Comparison of ENCODE assay signal across 1 cellular context in the genomic region with DNA sequence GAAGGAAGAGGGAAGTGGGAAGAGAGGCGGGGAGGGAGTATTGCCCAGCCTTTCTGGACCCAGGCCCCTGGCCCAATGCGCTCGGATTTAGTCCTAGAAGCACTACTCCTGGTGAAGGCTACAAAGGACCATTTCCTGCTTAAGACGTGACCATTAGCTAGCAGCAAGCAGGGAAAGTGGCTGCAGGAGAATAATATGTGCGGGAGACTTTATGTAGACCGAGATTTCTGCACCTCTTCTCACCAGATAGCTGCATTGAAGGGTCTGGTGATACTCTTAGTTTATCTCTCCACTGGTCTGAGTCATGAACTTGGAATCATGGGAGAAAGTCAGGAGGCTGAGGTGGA.
TF ChIP-seq lines count a peak whose summit lies in the region.

No MANE protein-coding gene starts in this region.

TF ChIP-seq in GM23338, 12 proteins besides CTCF, POLR2A, EP300 and RAD21:
- peak; percentile 76 for TF ChIP-seq EZH2 (IDR thresholded peaks at IDR 0.05; ENCODE audit: low read depth, unreplicated experiment)
- TF ChIP-seq, protein P1, sequence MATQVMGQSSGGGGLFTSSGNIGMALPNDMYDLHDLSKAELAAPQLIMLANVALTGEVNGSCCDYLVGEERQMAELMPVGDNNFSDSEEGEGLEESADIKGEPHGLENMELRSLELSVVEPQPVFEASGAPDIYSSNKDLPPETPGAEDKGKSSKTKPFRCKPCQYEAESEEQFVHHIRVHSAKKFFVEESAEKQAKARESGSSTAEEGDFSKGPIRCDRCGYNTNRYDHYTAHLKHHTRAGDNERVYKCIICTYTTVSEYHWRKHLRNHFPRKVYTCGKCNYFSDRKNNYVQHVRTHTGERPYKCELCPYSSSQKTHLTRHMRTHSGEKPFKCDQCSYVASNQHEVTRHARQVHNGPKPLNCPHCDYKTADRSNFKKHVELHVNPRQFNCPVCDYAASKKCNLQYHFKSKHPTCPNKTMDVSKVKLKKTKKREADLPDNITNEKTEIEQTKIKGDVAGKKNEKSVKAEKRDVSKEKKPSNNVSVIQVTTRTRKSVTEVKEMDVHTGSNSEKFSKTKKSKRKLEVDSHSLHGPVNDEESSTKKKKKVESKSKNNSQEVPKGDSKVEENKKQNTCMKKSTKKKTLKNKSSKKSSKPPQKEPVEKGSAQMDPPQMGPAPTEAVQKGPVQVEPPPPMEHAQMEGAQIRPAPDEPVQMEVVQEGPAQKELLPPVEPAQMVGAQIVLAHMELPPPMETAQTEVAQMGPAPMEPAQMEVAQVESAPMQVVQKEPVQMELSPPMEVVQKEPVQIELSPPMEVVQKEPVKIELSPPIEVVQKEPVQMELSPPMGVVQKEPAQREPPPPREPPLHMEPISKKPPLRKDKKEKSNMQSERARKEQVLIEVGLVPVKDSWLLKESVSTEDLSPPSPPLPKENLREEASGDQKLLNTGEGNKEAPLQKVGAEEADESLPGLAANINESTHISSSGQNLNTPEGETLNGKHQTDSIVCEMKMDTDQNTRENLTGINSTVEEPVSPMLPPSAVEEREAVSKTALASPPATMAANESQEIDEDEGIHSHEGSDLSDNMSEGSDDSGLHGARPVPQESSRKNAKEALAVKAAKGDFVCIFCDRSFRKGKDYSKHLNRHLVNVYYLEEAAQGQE (IDR thresholded peaks at IDR 0.05; ENCODE audit: unreplicated experiment), result no peak
